ENCODE assay signal across 13 cellular contexts in the genomic region with DNA sequence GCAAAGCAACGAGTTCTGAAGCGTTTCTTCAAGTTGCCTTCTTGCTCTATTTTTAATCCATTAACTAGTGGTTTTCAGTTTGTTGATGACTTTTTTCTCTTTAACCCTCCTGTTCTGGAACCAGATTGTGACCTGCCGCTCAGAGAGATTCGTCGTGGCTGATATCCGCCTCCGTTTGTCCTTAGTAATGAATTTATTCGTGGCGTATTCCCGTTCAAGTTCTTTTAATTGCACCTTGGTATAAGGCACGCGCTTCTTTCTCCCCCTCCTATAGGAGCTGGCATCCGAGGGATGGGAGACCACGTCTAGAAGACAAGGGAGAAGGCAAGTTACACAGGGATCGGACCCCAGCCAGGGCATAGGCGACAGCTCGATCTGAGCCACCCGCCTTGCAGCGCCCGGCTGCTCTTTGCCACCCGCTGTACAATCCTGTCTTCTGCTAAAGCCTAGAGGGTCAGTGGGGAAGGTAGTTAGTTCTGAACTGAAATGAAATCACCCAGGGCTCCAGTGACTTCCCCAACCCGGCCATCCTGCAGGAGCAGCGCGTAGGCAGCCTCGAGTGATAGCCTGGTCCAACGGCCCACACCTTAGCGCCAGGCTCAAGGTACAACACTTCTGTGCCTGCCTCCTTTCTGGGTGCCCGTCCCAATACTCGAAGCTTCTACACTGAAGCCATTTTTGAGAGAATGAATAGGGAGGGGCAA. TPM values are rescaled to one million over a fixed set of nuclear protein-coding genes. Genes with fewer than 3 reads are reported as not detected.
DNase-seq lines count a peak whose midpoint lies in the region; ATAC-seq and TF ChIP-seq lines count a peak whose summit lies in the region.
"Had no signal": no experiment of that assay in that cellular context is flagged by ENCODE, and none has a peak within 500 bp of the region (broad histone marks: within the 10 kb centered on the region; RNA-seq: fewer than 3 reads in every experiment).

No MANE protein-coding gene starts in this region.

- peak overlapping the region in 1 of 4 donors; percentile 90 for H3K27ac ChIP-seq in gastrocnemius medialis

- DNase-seq in T-helper 1 cell, result no peak
- peak; percentile 81 for DNase-seq in NB4 (ENCODE audit: low read depth)
- DNase-seq in foreskin fibroblast, result peak in 1 of 2 donors; percentile 38
- DNase-seq in gastrocnemius medialis, result no peak
- no peak for DNase-seq in NCI-H345 treated with DMSO at 0.1 percent for 48 hours (lab: John Stamatoyannopoulos, UW; ENCODE audit: unreplicated experiment)
- no peak for DNase-seq in DMS153 treated with DMSO at 0.1 percent for 48 hours (lab: John Stamatoyannopoulos, UW; ENCODE audit: unreplicated experiment)
- no peak for DNase-seq in epidermal melanocyte (ENCODE audit: insufficient read length, low spot score)
- DNase-seq: activated effector memory CD4-positive, alpha-beta T cell treated with Interleukin-2 at 50 U/mL for 16 hours; effector CD4-positive, alpha-beta T cell; NCI-H187 treated with DMSO at 0.1 percent for 48 hours; stimulated activated naive CD4-positive, alpha-beta T cell had no signal

- H3K9me3 Mint-ChIP-seq in T-helper 1 cell treated with Interleukin-12 subunit alpha and Interleukin-12 subunit beta and Interleukin-4 antibody, amounts not matched to agents 30 μg/mL and 1 μg/mL, for 36 hours, result no peaks in the 10 kb centered on the region

- peaks cover 9 to 37% of the 10 kb centered on the region in 2 donors for H3K4me1 ChIP-seq in gastrocnemius medialis

- intact Hi-C loops in gastrocnemius medialis (cut with DNase I; ENCODE audit: low total_unique reads), result loop anchor here (5.0 kb wide), 1 partner anchor 579 kb away; no protein-coding TSS in a partner anchor

- peaks cover 9% of the 10 kb centered on the region for H3K4me1 Mint-ChIP-seq in T-helper 1 cell treated with Interleukin-12 subunit alpha and Interleukin-12 subunit beta and Interleukin-4 antibody, amounts not matched to agents 30 μg/mL and 1 μg/mL, for 36 hours (ENCODE audit: low read depth)

- no peak overlapping the region for H3K4me3 Mint-ChIP-seq in T-helper 1 cell treated with Interleukin-12 subunit alpha and Interleukin-12 subunit beta and Interleukin-4 antibody, amounts not matched to agents 30 μg/mL and 1 μg/mL, for 36 hours

- H3K9me3 ChIP-seq in gastrocnemius medialis, result no peaks in the 10 kb centered on the region

- TF ChIP-seq POLR2A in NB4 (IDR thresholded peaks at IDR 0.05; ENCODE audit: extremely low read depth, insufficient read length) (no peak), gastrocnemius medialis (IDR thresholded peaks at IDR 0.05) (no peak)

- no peaks in the 10 kb centered on the region for H3K36me3 ChIP-seq in gastrocnemius medialis

- H3K27me3 ChIP-seq in gastrocnemius medialis, result peaks cover 25 to 57% (median 31%) of the 10 kb centered on the region in 3 donors

- TF ChIP-seq CTCF in NB4 (IDR thresholded peaks at IDR 0.05; ENCODE audit: low read depth, low read length) (no peak), foreskin fibroblast (IDR thresholded peaks at IDR 0.05; ENCODE audit: low read depth, low read length) (no peak), gastrocnemius medialis (IDR thresholded peaks at IDR 0.05 in 4 of 5, conservative IDR thresholded peaks at IDR 0.05 in 1 of 5) (no peak)

- no peaks in the 10 kb centered on the region for H3K36me3 Mint-ChIP-seq in T-helper 1 cell treated with Interleukin-12 subunit alpha and Interleukin-12 subunit beta and Interleukin-4 antibody, amounts not matched to agents 30 μg/mL and 1 μg/mL, for 36 hours (ENCODE audit: low read depth)

- H3K4me3 ChIP-seq in NB4 (ENCODE audit: low read depth, low read length) (peak overlapping the region; percentile 82), foreskin fibroblast (ENCODE audit: low read depth in 1 of 2, low read length in 2 of 2) (peak overlapping the region; percentile 59 to 93), gastrocnemius medialis (peak overlapping the region; percentile 50 to 75 (median 69))

- H3K27me3 Mint-ChIP-seq in T-helper 1 cell treated with Interleukin-12 subunit alpha and Interleukin-12 subunit beta and Interleukin-4 antibody, amounts not matched to agents 30 μg/mL and 1 μg/mL, for 36 hours (ENCODE audit: low read depth), result peaks cover 87% of the 10 kb centered on the region

- peak overlapping the region; percentile 82 for H3K27ac Mint-ChIP-seq in T-helper 1 cell treated with Interleukin-12 subunit alpha and Interleukin-12 subunit beta and Interleukin-4 antibody, amounts not matched to agents 30 μg/mL and 1 μg/mL, for 36 hours

- in situ Hi-C loops in gastrocnemius medialis (cut with MboI; ENCODE audit: low sequenced_read_pairs in 4 of 4), result loop anchor here (10.0 to 25.0 kb wide), 7 partner anchors 467 to 1436 kb away; partner anchors contain the start of genes CREB5 (in 1 of the 4) and HIBADH (in 1 of the 4)

- ATAC-seq in gastrocnemius medialis, result no peak

RNA-seq across cellular contexts. Expression of gene HOXA13, which starts 1.6 kb away (rescaled TPM):
- 1 to 10 TPM in 3 of 4 donors, under 1 TPM in 1; 0.82 to 2.4 (median 1.7) TPM for total RNA-seq in gastrocnemius medialis
- total RNA-seq: kidney epithelial cell had no signal

RNA-seq across cellular contexts. Expression of gene HOXA11, which starts 13.3 kb away (rescaled TPM):
- total RNA-seq in gastrocnemius medialis, result 1 to 10 TPM; 5.1 to 7.9 (median 6.4) TPM

RNA-seq across cellular contexts. Expression of gene HOXA10, which starts 24.2 kb away (rescaled TPM):
- total RNA-seq in gastrocnemius medialis, result 10 to 100 TPM; 24.6 to 61.2 (median 40.0) TPM

RNA-seq across cellular contexts. Expression of gene HOXA9, which starts 33.0 kb away (rescaled TPM):
- 10 to 100 TPM; 18.9 to 30.3 (median 19.5) TPM for total RNA-seq in gastrocnemius medialis

RNA-seq across cellular contexts. Expression of gene HOXA7, which starts 41.8 kb away (rescaled TPM):
- total RNA-seq in gastrocnemius medialis, result 10 to 100 TPM in 1 of 4 donors, 1 to 10 TPM in 3; 5.3 to 12.8 (median 8.6) TPM
